In the genomic region with DNA sequence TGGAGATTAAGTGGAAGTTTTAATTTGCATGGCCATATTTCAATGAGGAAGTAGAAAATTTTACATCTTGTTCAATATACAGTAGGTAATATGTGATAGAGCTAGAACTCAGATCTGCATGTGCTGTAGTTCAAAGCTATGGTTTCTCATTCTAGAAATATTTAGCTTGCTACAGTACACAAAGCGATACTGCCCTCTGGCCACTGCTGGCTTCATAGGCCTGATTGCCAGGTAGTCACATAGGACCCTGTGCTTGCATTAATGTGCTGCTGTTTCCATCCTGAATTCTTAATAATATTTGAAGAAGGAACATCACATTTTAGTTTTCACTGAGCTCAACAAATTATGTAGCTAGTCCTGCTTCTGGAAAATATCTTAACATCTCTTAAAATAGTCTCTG, we compare ENCODE assay signal across 11 cellular contexts.
DNase-seq lines count a peak whose midpoint lies in the region; ATAC-seq and TF ChIP-seq lines count a peak whose summit lies in the region.
"Had no signal": no experiment of that assay in that cellular context is flagged by ENCODE, and none has a peak within 500 bp of the region (broad histone marks: within the 10 kb centered on the region; RNA-seq: fewer than 3 reads in every experiment).

No MANE protein-coding gene starts in this region.

- no peak for ATAC-seq in HG02973 (IDR thresholded peaks at IDR 0.05; ENCODE audit: unreplicated experiment)

- TF ChIP-seq CTCF in AG10803 (conservative IDR thresholded peaks at IDR 0.05; ENCODE audit: low read length): peak; percentile 32

- DNase-seq in AG10803 (ENCODE audit: low read depth) (no peak), HuH-7.5 (ENCODE audit: low spot score) (peak; percentile 5), amniotic epithelial cell (ENCODE audit: low read depth) (peak; percentile 44), iPS-NIHi11 (ENCODE audit: low spot score) (peak; percentile 11), HPDE6-E6E7 (ENCODE audit: extremely low spot score) (no peak), AG08395 (ENCODE audit: low spot score) (no peak), NCI-H2227 treated with DMSO at 0.1 percent for 48 hours (lab: John Stamatoyannopoulos, UW) (no peak)
- DNase-seq: activated T-cell treated with anti-CD3 and anti-CD28 coated beads for 4 hours; CD4-positive, alpha-beta T cell; cortex of kidney had no signal

- no peak overlapping the region for H3K4me3 ChIP-seq in AG10803 (ENCODE audit: low read length)

Comparison
In these comparisons a context has a peak if more than half of its experiments do, and no peak if none do; other contexts are left out.
1. DNase-seq: peak in HuH-7.5 (single experiment), amniotic epithelial cell (single experiment) and iPS-NIHi11 (single experiment); none in AG10803 (single experiment), HPDE6-E6E7 (single experiment), AG08395 (single experiment) and NCI-H2227 treated with DMSO at 0.1 percent for 48 hours (single experiment).